In genomic region chr16:53053967-53054669, GRCh38 we compare ENCODE assay signal across 8 cellular contexts. TPM values are rescaled to one million over a fixed set of nuclear protein-coding genes. Genes with fewer than 3 reads are reported as not detected.
A peak's percentile ranks its signal among the peaks of the same experiment; 100 is the strongest.
DNase-seq lines count a peak whose midpoint lies in the region; ATAC-seq lines count a peak whose summit lies in the region.

No MANE protein-coding gene starts in this region.

- peak; percentile 44 for DNase-seq in ACHN
- DNase-seq in SIG-M5 treated with dmso at 0.1 percent for 504 hours (lab: John Stamatoyannopoulos, UW; ENCODE audit: unreplicated experiment) = peak; percentile 45
- peak; percentile 50 for DNase-seq in dermis blood vessel endothelial cell
- no peak for DNase-seq in NCI-H1417 treated with DMSO at 0.1 percent for 48 hours (lab: John Stamatoyannopoulos, UW)

- H3K4me3 ChIP-seq in mucosa of stomach (ENCODE audit: low read length) = peak overlapping the region; percentile 72

- H3K9me3 ChIP-seq in mucosa of stomach (ENCODE audit: control insufficient read depth, low read length) = no peaks in the 10 kb centered on the region

- peak overlapping the region; percentile 54 for H3K9ac ChIP-seq in mucosa of stomach (ENCODE audit: low read length)

- ATAC-seq in GM18861 (IDR thresholded peaks at IDR 0.05; ENCODE audit: unreplicated experiment) (peak; percentile 23), HG03135 (IDR thresholded peaks at IDR 0.05; ENCODE audit: unreplicated experiment) (peak; percentile 39), HG02970 (IDR thresholded peaks at IDR 0.05; ENCODE audit: low FRiP score, unreplicated experiment) (no peak)

- no peaks in the 10 kb centered on the region for H3K27me3 ChIP-seq in mucosa of stomach (ENCODE audit: control insufficient read depth, insufficient read depth, low read length)

- H3K4me1 ChIP-seq in mucosa of stomach (ENCODE audit: control insufficient read depth, insufficient read depth, low read length) = peaks cover 30% of the 10 kb centered on the region

- in situ Hi-C loops in ACHN (cut with HindIII; ENCODE audit: low pct_ligation_motif_present, low pct_unique_long_range_greater_than_20kb, low sequenced_read_pairs) = no loop called here

- no peaks in the 10 kb centered on the region for H3K36me3 ChIP-seq in mucosa of stomach (ENCODE audit: control insufficient read depth, insufficient read depth, low read length)

RNA-seq across cellular contexts. Expression of gene CHD9, which starts 0.7 kb away (rescaled TPM):
- total RNA-seq in dermis blood vessel endothelial cell = 51.1 and 95.0 TPM in 2 replicates

RNA-seq across cellular contexts. Expression of gene CHD9NB, which starts 1.4 kb away (rescaled TPM):
- total RNA-seq in dermis blood vessel endothelial cell = 0.65 and 1.9 TPM in 2 replicates
